Comparison of ENCODE assay signal across 9 cellular contexts in the genomic region with DNA sequence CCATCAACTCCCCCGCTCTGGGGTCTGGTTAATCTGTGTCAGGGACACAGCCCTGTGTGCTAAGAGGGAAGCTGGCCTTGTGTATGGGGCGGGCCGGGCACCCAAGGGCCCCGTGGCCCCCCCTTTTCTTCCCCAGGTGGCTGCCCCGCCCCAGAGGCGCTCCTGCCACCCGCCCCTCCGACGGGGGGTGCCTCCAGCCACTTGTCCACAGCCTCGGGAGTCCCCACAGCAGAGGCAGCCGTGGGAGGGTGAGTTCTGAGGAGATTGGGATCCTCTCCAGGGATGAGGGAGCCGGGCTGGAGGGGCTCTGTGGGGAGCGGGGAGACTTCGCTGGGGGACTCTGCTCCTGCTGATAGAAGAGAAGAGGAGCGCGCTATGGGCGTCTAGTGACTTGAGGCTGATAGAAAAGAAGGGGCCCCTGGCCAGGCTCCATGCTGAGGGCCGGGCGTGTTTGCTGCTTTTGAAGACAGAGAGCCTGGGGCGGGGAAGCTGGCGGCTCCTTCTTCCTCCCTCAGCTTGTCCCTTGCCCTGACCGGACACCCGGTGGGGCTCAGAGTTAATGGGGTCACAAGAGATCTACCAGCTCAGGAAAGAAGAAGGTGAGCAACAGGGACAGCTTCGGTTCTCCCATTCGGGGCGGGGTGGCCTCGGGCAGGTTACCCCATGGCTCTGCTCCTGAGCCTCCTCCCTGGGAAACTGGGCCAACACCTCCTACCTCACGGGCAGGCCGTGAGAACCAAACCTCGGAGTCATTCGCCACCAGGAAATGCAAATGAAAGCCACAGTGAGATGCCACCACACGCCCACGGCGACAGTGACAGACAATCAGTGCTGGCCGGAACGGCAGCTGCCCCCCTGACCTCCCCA.
A peak's percentile ranks its signal among the peaks of the same experiment; 100 is the strongest.
DNase-seq lines count a peak whose midpoint lies in the region; ATAC-seq and TF ChIP-seq lines count a peak whose summit lies in the region.
"Had no signal": no experiment of that assay in that cellular context is flagged by ENCODE, and none has a peak within 500 bp of the region (broad histone marks: within the 10 kb centered on the region; RNA-seq: fewer than 3 reads in every experiment).

No MANE protein-coding gene starts in this region.

- peak overlapping the region; percentile 26 to 47 for H3K9ac ChIP-seq in colonic mucosa (ENCODE audit: low read depth in 2 of 2, low read length in 2 of 2)
- H3K9ac ChIP-seq: parathyroid adenoma had no signal

- TF ChIP-seq POLR2A in tibial nerve (IDR thresholded peaks at IDR 0.05): no peak

- TF ChIP-seq CTCF in colonic mucosa (IDR thresholded peaks at IDR 0.05) (no peak), tibial nerve (IDR thresholded peaks at IDR 0.05) (no peak)

- H3K27ac ChIP-seq in colonic mucosa (no peak overlapping the region), tibial nerve (no peak overlapping the region)
- H3K27ac ChIP-seq: parathyroid adenoma had no signal

- ATAC-seq in GM18870 (IDR thresholded peaks at IDR 0.05; ENCODE audit: unreplicated experiment): peak; percentile 36

- peak overlapping the region; percentile 8 for H3K4me3 ChIP-seq in colonic mucosa
- H3K4me3 ChIP-seq in tibial nerve: no peak overlapping the region

- intact Hi-C loops in colonic mucosa (cut with DNase I) (no loop called here), head of caudate nucleus (cut with DNase I) (no loop called here)

- no peak for TF ChIP-seq EP300 in tibial nerve (IDR thresholded peaks at IDR 0.05)

- 48 to 60% methylated on average over 26 to 33 of the region's 36 CpGs for WGBS in tibial nerve, 2 donors

- no peaks in the 10 kb centered on the region for H3K9me3 ChIP-seq in colonic mucosa
- no peaks in the 10 kb centered on the region for H3K9me3 ChIP-seq in tibial nerve

- H3K36me3 ChIP-seq in colonic mucosa (no peaks in the 10 kb centered on the region), tibial nerve (no peaks in the 10 kb centered on the region)

- H3K4me1 ChIP-seq in colonic mucosa (peaks cover 3% of the 10 kb centered on the region), tibial nerve (peaks cover 0 to 43% (median 18%) of the 10 kb centered on the region in 4 donors)

- peak; percentile 25 for DNase-seq in activated CD4-positive, CD25-positive, alpha-beta regulatory T cell treated with anti-CD3 and anti-CD28 coated beads, Interleukin-2, amount 50 U/mL, for 16 hours (ENCODE audit: low read depth, low spot score)
- DNase-seq in colonic mucosa (peak; percentile 48), SHP77 treated with DMSO at 0.1 percent for 48 hours (lab: John Stamatoyannopoulos, UW) (no peak), tibial nerve (ENCODE audit: low spot score in 2 of 2) (no peak), NCI-H774 (lab: John Stamatoyannopoulos, UW) (no peak), head of caudate nucleus (no peak)
- DNase-seq in stimulated activated CD4-positive, alpha-beta T cell treated with anti-CD3 and anti-CD28 coated beads, Interleukin-4, amount 100 ng/mL, for 1 hour: peak; percentile 59

- H3K27me3 ChIP-seq in colonic mucosa (no peaks in the 10 kb centered on the region), tibial nerve (no peaks in the 10 kb centered on the region)

Comparison
In these comparisons a context has a peak if more than half of its experiments do, and no peak if none do; other contexts are left out.
1. DNase-seq: peak in activated CD4-positive, CD25-positive, alpha-beta regulatory T cell treated with anti-CD3 and anti-CD28 coated beads, Interleukin-2, amount 50 U/mL, for 16 hours (single experiment), colonic mucosa (single experiment) and stimulated activated CD4-positive, alpha-beta T cell treated with anti-CD3 and anti-CD28 coated beads, Interleukin-4, amount 100 ng/mL, for 1 hour (single experiment); none in SHP77 treated with DMSO at 0.1 percent for 48 hours (single experiment), tibial nerve (0 of 2), NCI-H774 (single experiment) and head of caudate nucleus (0 of 42).